In the genomic region with DNA sequence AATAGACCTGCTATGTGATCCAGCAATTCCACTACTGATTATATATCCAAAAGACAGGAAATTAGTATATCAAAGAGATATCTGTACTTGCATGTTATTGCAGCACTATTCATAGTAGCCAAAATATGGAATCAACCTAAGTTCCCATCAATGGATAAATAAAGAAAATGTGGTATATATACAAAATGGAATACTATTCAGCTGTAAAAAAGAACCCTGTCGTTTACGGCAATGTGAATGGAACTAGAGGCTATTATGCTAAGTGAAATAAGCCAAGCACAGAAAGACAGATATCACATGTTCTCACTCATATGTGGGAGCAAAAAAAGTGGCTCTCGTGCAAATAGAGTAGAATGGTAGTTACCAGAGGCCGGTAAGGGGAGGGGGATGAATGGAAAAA, we compare ENCODE assay signal across 29 cellular contexts.
"Had no signal": no experiment of that assay in that cellular context is flagged by ENCODE, and none has a peak within 500 bp of the region (broad histone marks: within the 10 kb centered on the region; RNA-seq: fewer than 3 reads in every experiment).

No MANE protein-coding gene starts in this region.

- H3K27ac ChIP-seq: colonic mucosa, coronary artery, dorsolateral prefrontal cortex, epithelial cell of prostate, esophagus muscularis mucosa, esophagus squamous epithelium, foreskin keratinocyte, gastrocnemius medialis, gastroesophageal sphincter, heart left ventricle, heart right ventricle, hepatocyte had no signal

- H3K36me3 ChIP-seq: colonic mucosa, esophagus muscularis mucosa, esophagus squamous epithelium, gastrocnemius medialis, gastroesophageal sphincter, heart left ventricle, heart right ventricle had no signal

- H3K4me3 ChIP-seq: colonic mucosa, coronary artery, dorsolateral prefrontal cortex, esophagus muscularis mucosa, esophagus squamous epithelium, gastrocnemius medialis, gastroesophageal sphincter, heart left ventricle, heart right ventricle, hepatocyte had no signal

- H3K27me3 ChIP-seq: colonic mucosa, dorsolateral prefrontal cortex, esophagus muscularis mucosa, esophagus squamous epithelium, foreskin keratinocyte, gastroesophageal sphincter, heart left ventricle, heart right ventricle, hepatocyte had no signal

- H3K9me3 ChIP-seq: colonic mucosa had no signal

- ATAC-seq: effector memory CD8-positive, alpha-beta T cell; esophagus mucosa; foreskin keratinocyte; gastrocnemius medialis; gastroesophageal sphincter; heart left ventricle; heart right ventricle had no signal

- H3K27me3 Mint-ChIP-seq: dendritic cell treated with granulocyte-macrophage colony-stimulating factor and Interleukin-4, amounts not matched to agents 40 ng/mL and 50 ng/mL, for 4 days had no signal

- FAIRE-seq: endometrium, endothelial cell of umbilical vein, frontal cortex had no signal

- H3K27ac Mint-ChIP-seq: dendritic cell treated with granulocyte-macrophage colony-stimulating factor and Interleukin-4, amounts not matched to agents 40 ng/mL and 50 ng/mL, for 4 days; effector memory CD8-positive, alpha-beta T cell had no signal

- H3K4me2 ChIP-seq: hepatocyte had no signal

- H3K4me3 Mint-ChIP-seq: dendritic cell treated with granulocyte-macrophage colony-stimulating factor and Interleukin-4, amounts not matched to agents 40 ng/mL and 50 ng/mL, for 4 days; effector memory CD8-positive, alpha-beta T cell had no signal

- H3K4me1 ChIP-seq: colonic mucosa, esophagus muscularis mucosa, esophagus squamous epithelium, foreskin keratinocyte, gastrocnemius medialis, gastroesophageal sphincter, heart left ventricle, heart right ventricle had no signal

- DNase-seq: colonic mucosa; cortex of kidney; dermis blood vessel endothelial cell; dorsolateral prefrontal cortex; effector CD4-positive, alpha-beta T cell; effector CD8-positive, alpha-beta T cell; effector memory CD4-positive, alpha-beta T cell; effector memory CD8-positive, alpha-beta T cell; erythroblast; esophagus squamous epithelium; foreskin fibroblast; foreskin keratinocyte; foreskin melanocyte; gastrocnemius medialis; glutamatergic neuron; head of caudate nucleus; heart left ventricle; heart right ventricle; hippocampal formation had no signal

- H2AFZ ChIP-seq: hepatocyte had no signal
